Comparison of ENCODE assay signal across 8 cellular contexts in genomic region chr1:243598433-243598832, GRCh38.
DNase-seq lines count a peak whose midpoint lies in the region; ATAC-seq and TF ChIP-seq lines count a peak whose summit lies in the region.

No MANE protein-coding gene starts in this region.

- intact Hi-C loops in left lung (cut with DNase I): no loop called here

- ATAC-seq in HG03342 (IDR thresholded peaks at IDR 0.05; ENCODE audit: unreplicated experiment): peak; percentile 42
- peak; percentile 71 for ATAC-seq in left lung
- ATAC-seq in GM19397 (IDR thresholded peaks at IDR 0.05; ENCODE audit: unreplicated experiment): no peak

- H3K27ac ChIP-seq in left lung: no peak overlapping the region

- DNase-seq in GDM1 (lab: John Stamatoyannopoulos, UW) (peak; percentile 54), left lung (no peak), ureter (ENCODE audit: low spot score) (no peak), NCI-H524 treated with DMSO at 0.1 percent for 48 hours (lab: John Stamatoyannopoulos, UW) (no peak), NCI-H1105 treated with DMSO at 0.1 percent for 48 hours (lab: John Stamatoyannopoulos, UW) (no peak)
- DNase-seq in activated CD4-positive, alpha-beta T cell treated with anti-CD3 and anti-CD28 coated beads, Interleukin-2, amount 50 U/mL, for 4 hours: peak; percentile 28 to 34

- H3K36me3 ChIP-seq in left lung: peaks cover 0 to 7% of the 10 kb centered on the region in 2 donors

- no peak overlapping the region for H3K4me3 ChIP-seq in left lung

- TF ChIP-seq CTCF in left lung (IDR thresholded peaks at IDR 0.05): no peak

- peaks cover 0 to 13% of the 10 kb centered on the region in 2 donors for H3K9me3 ChIP-seq in left lung

- H3K4me1 ChIP-seq in left lung: peaks cover 0 to 9% of the 10 kb centered on the region in 2 donors

- H3K27me3 ChIP-seq in left lung: no peaks in the 10 kb centered on the region

Comparison
In these comparisons a context has a peak if more than half of its experiments do, and no peak if none do; other contexts are left out.
1. DNase-seq: peak in GDM1 (single experiment) and activated CD4-positive, alpha-beta T cell treated with anti-CD3 and anti-CD28 coated beads, Interleukin-2, amount 50 U/mL, for 4 hours (2 of 2); none in left lung (0 of 2), ureter (single experiment), NCI-H524 treated with DMSO at 0.1 percent for 48 hours (single experiment) and NCI-H1105 treated with DMSO at 0.1 percent for 48 hours (single experiment).